1 cellular context compared by ENCODE assay signal in genomic region chr19:58380736-58381459, GRCh38.
TF ChIP-seq lines count a peak whose summit lies in the region.

TSS of gene ZNF837 (minus strand) at chr19:58381030. CDS start at chr19:58369332, 11,698 bp downstream.

TF ChIP-seq in K562, 482 proteins besides CTCF, POLR2A, EP300 and RAD21 (continued from another document):
- 0 out of 2 replicates have a peak, but pooled peaks have one; percentile 66 for TF ChIP-seq E2F5 (CRISPR knock-in tag; IDR thresholded peaks at IDR 0.05)
- no peak for TF ChIP-seq ZNF449 (CRISPR knock-in tag; IDR thresholded peaks at IDR 0.05)
- no peak for TF ChIP-seq CHD4 (IDR thresholded peaks at IDR 0.05; ENCODE audit: insufficient read depth, insufficient replicate concordance, low read depth, low read length, poor library complexity, severe bottlenecking)
- TF ChIP-seq SP1 (CRISPR knock-in tag; IDR thresholded peaks at IDR 0.05) = peak; percentile 90
- TF ChIP-seq BRD9 (IDR thresholded peaks at IDR 0.05; ENCODE audit: low read depth, partially characterized antibody) = no peak
- TF ChIP-seq EP400 (IDR thresholded peaks at IDR 0.05) = peak; percentile 96
- peak; percentile 90; the same call in 1 of the 2 replicates for TF ChIP-seq PHF8 (IDR thresholded peaks at IDR 0.05; ENCODE audit: borderline replicate concordance, low read length)
- TF ChIP-seq GATAD2A (IDR thresholded peaks at IDR 0.05) = peak; percentile 64; the same call in 1 of the 2 replicates
- TF ChIP-seq POLR2H (tag; IDR thresholded peaks at IDR 0.05; ENCODE audit: low read depth) = peak; percentile 79
- peak; percentile 78 for TF ChIP-seq ZBTB12 (CRISPR knock-in tag; IDR thresholded peaks at IDR 0.05)
- no peak; a peak in 1 of 4 replicates for TF ChIP-seq ETV6 (IDR thresholded peaks at IDR 0.05; ENCODE audit: borderline replicate concordance in 1 of 2, low read depth in 2 of 2, low read length in 1 of 2)
- TF ChIP-seq ETV6 (CRISPR knock-in tag; IDR thresholded peaks at IDR 0.05; ENCODE audit: borderline replicate concordance) = no peak
- TF ChIP-seq BACH1 (tag; IDR thresholded peaks at IDR 0.05) = no peak
- no peak for TF ChIP-seq ZNF121 (CRISPR knock-in tag; conservative IDR thresholded peaks at IDR 0.05)
- no peak for TF ChIP-seq U2AF2 (optimal IDR thresholded peaks at IDR 0.05; ENCODE audit: low read depth, low read length)
- peak in 1 of 2 experiments; percentile 87; a peak in 2 of 4 replicates for TF ChIP-seq ZNF639 (CRISPR knock-in tag; conservative IDR thresholded peaks at IDR 0.05 in 1 of 2, IDR thresholded peaks at IDR 0.05 in 1 of 2)
- TF ChIP-seq PHF20 (IDR thresholded peaks at IDR 0.05; ENCODE audit: partially characterized antibody) = peak; percentile 93
- peak; percentile 88 for TF ChIP-seq THAP12 (CRISPR knock-in tag; IDR thresholded peaks at IDR 0.05)
- peak; percentile 53; the same call in 1 of the 2 replicates for TF ChIP-seq CHCHD3 (CRISPR knock-in tag; IDR thresholded peaks at IDR 0.05)
- peak; percentile 98 for TF ChIP-seq NCOA1 (IDR thresholded peaks at IDR 0.05; ENCODE audit: low read depth)
- peak; percentile 93 for TF ChIP-seq EGR1 (conservative IDR thresholded peaks at IDR 0.05)
TF ChIP-seq in K562: peak in this region for 185.
